ENCODE assay signal across 22 cellular contexts in the genomic region with DNA sequence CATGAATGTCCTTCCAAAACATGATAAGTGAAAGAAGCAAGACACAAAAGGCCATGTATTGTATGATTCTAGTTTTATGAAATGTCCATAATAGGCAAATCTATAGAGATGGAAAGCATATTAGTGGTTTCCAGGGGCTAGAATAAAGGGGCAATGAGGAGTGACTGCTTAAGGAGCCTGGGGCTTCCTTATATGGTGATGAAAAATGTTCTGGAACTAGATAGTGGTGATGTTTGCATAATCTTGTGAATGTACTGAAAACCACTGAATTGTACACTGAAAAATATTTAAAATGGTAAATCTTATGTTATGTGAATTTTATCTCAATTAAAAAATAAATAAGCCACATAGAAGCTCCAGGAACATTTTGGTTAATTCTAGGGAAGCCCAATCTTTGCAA.
"Had no signal": no experiment of that assay in that cellular context is flagged by ENCODE, and none has a peak within 500 bp of the region (broad histone marks: within the 10 kb centered on the region; RNA-seq: fewer than 3 reads in every experiment).

No MANE protein-coding gene starts in this region.

- H3K9me3 ChIP-seq: colonic mucosa, esophagus squamous epithelium, mucosa of descending colon had no signal

- H3K4me3 ChIP-seq: colonic mucosa, esophagus squamous epithelium, gastroesophageal sphincter, heart right ventricle, left lung, lower lobe of right lung, mucosa of descending colon had no signal

- H3K36me3 ChIP-seq: colonic mucosa, esophagus squamous epithelium, gastroesophageal sphincter, heart right ventricle, left lung, lower lobe of right lung had no signal

- H3K4me1 ChIP-seq: colonic mucosa, esophagus squamous epithelium, foreskin keratinocyte, gastroesophageal sphincter, heart right ventricle, left lung, lower lobe of right lung had no signal

- H3K27ac ChIP-seq: colonic mucosa, epithelial cell of prostate, esophagus squamous epithelium, foreskin keratinocyte, gastroesophageal sphincter, heart right ventricle, left lung, lower lobe of right lung had no signal

- ATAC-seq: effector memory CD8-positive, alpha-beta T cell; esophagus mucosa; foreskin keratinocyte; gastroesophageal sphincter; heart right ventricle; left cardiac atrium; left lung; left ventricle myocardium superior; lower lobe of right lung; mucosa of descending colon had no signal

- H3K27me3 ChIP-seq: colonic mucosa, esophagus squamous epithelium, foreskin keratinocyte, gastroesophageal sphincter, heart right ventricle, left lung had no signal

- DNase-seq: colonic mucosa; cortex of kidney; effector CD8-positive, alpha-beta T cell; effector memory CD8-positive, alpha-beta T cell; endodermal cell; erythroblast; esophagus squamous epithelium; foreskin keratinocyte; glutamatergic neuron; head of caudate nucleus; heart right ventricle; hippocampal formation; left cardiac atrium; left lung; left ventricle myocardium superior; lower lobe of right lung; mesenchymal stem cell; mucosa of descending colon; naive B cell had no signal
